ENCODE assay signal across 10 cellular contexts in genomic region chr1:72280714-72281113, GRCh38. TPM values are rescaled to one million over a fixed set of nuclear protein-coding genes. Genes with fewer than 3 reads are reported as not detected.
DNase-seq lines count a peak whose midpoint lies in the region; ATAC-seq and TF ChIP-seq lines count a peak whose summit lies in the region.
"Had no signal": no experiment of that assay in that cellular context is flagged by ENCODE, and none has a peak within 500 bp of the region (broad histone marks: within the 10 kb centered on the region; RNA-seq: fewer than 3 reads in every experiment).

No MANE protein-coding gene starts in this region.

- H3K27me3 ChIP-seq in CD4-positive, alpha-beta T cell (ENCODE audit: control insufficient read depth, insufficient read depth, low read length) = peaks cover 14% of the 10 kb centered on the region
- no peaks in the 10 kb centered on the region for H3K27me3 ChIP-seq in rectal smooth muscle tissue (ENCODE audit: control insufficient read depth, insufficient read depth, low read length)

- no peak for ATAC-seq in CD4-positive, alpha-beta T cell (ENCODE audit: poor library complexity)
- no peak for ATAC-seq in GM21381 (IDR thresholded peaks at IDR 0.05; ENCODE audit: unreplicated experiment)
- no peak for ATAC-seq in GM18519 (IDR thresholded peaks at IDR 0.05; ENCODE audit: low FRiP score, unreplicated experiment)
- ATAC-seq: K562 had no signal

- POLR2A ChIA-PET in CD4-positive, alpha-beta T cell (lab: Charles Lee) = no interaction called here

- H3K4me1 Mint-ChIP-seq in CD4-positive, alpha-beta T cell (ENCODE audit: low read depth) = peaks cover 16% of the 10 kb centered on the region
- H3K4me1 Mint-ChIP-seq in HFFc6 (ENCODE audit: low read depth) = peaks cover 35% of the 10 kb centered on the region

- no peaks in the 10 kb centered on the region for H3K9me3 ChIP-seq in CD4-positive, alpha-beta T cell (ENCODE audit: control insufficient read depth, low read length)

- peak overlapping the region; percentile 70 for H3K4me3 Mint-ChIP-seq in CD4-positive, alpha-beta T cell
- no peak overlapping the region for H3K4me3 Mint-ChIP-seq in HFFc6

- no peak overlapping the region for H3K9ac ChIP-seq in rectal smooth muscle tissue (ENCODE audit: low read length)

- intact Hi-C loops in CD4-positive, alpha-beta T cell (cut with DNase I, micrococcal nuclease) = loop anchor here in 1 of 2 experiments (5.0 kb wide), 1 partner anchor 82 kb away; no protein-coding TSS in a partner anchor

- H3K9me3 Mint-ChIP-seq in CD4-positive, alpha-beta T cell = no peaks in the 10 kb centered on the region
- no peaks in the 10 kb centered on the region for H3K9me3 Mint-ChIP-seq in HFFc6
- H3K9me3 Mint-ChIP-seq: stimulated activated memory B cell treated with anti-CD40 and anti-IgM and Interleukin-4, amounts not matched to agents 10 μg/mL and 1 μg/mL and 100 μg/mL, for 72 hours had no signal

- CTCF ChIA-PET in CD4-positive, alpha-beta T cell (lab: Charles Lee) = no interaction called here

- DNase-seq in CD4-positive, alpha-beta T cell = no peak
- DNase-seq in HFFc6 (no peak), dermis blood vessel endothelial cell (peak; percentile 7), NCI-H526 treated with DMSO at 0.1 percent for 48 hours (lab: John Stamatoyannopoulos, UW) (no peak)
- DNase-seq in stimulated activated CD4-positive, alpha-beta T cell treated with anti-CD3 and anti-CD28 coated beads, Interleukin-12 subunit alpha, Interleukin-12 subunit beta, amount 100 ng/mL, for 4 hours = no peak

- H3K4me1 ChIP-seq in rectal smooth muscle tissue (ENCODE audit: control insufficient read depth, insufficient read depth, low read length) = peaks cover 7% of the 10 kb centered on the region

- peak overlapping the region; percentile 84 for H3K4me3 ChIP-seq in rectal smooth muscle tissue (ENCODE audit: low read length)
- H3K4me3 ChIP-seq: K562 had no signal

- no peak overlapping the region for H3K27ac ChIP-seq in CD4-positive, alpha-beta T cell (ENCODE audit: low read depth, low read length)
- peak overlapping the region; percentile 61 for H3K27ac ChIP-seq in rectal smooth muscle tissue (ENCODE audit: low read depth, low read length)

- no peaks in the 10 kb centered on the region for H3K36me3 ChIP-seq in rectal smooth muscle tissue (ENCODE audit: control insufficient read depth, insufficient read depth, low read length)

- peaks cover 21% of the 10 kb centered on the region for H3K27me3 Mint-ChIP-seq in CD4-positive, alpha-beta T cell
- peaks cover 2% of the 10 kb centered on the region; the same call in 1 of the 2 replicates for H3K27me3 Mint-ChIP-seq in HFFc6 (ENCODE audit: insufficient read depth)
- H3K27me3 Mint-ChIP-seq: stimulated activated memory B cell treated with anti-CD40 and anti-IgM and Interleukin-4, amounts not matched to agents 10 μg/mL and 1 μg/mL and 100 μg/mL, for 72 hours had no signal

- no peak for TF ChIP-seq CTCF in CD4-positive, alpha-beta T cell (IDR thresholded peaks at IDR 0.05)
- peak; percentile 24; the same call in 1 of the 2 replicates for TF ChIP-seq CTCF in HFFc6 (IDR thresholded peaks at IDR 0.05)

- no peaks in the 10 kb centered on the region for H3K36me3 Mint-ChIP-seq in CD4-positive, alpha-beta T cell (ENCODE audit: low read depth)
- H3K36me3 Mint-ChIP-seq in HFFc6 (ENCODE audit: low read depth) = no peaks in the 10 kb centered on the region
- H3K36me3 Mint-ChIP-seq: stimulated activated memory B cell treated with anti-CD40 and anti-IgM and Interleukin-4, amounts not matched to agents 10 μg/mL and 1 μg/mL and 100 μg/mL, for 72 hours had no signal

- no peak overlapping the region for H3K27ac Mint-ChIP-seq in CD4-positive, alpha-beta T cell
- no peak overlapping the region for H3K27ac Mint-ChIP-seq in HFFc6
- H3K27ac Mint-ChIP-seq: stimulated activated memory B cell treated with anti-CD40 and anti-IgM and Interleukin-4, amounts not matched to agents 10 μg/mL and 1 μg/mL and 100 μg/mL, for 72 hours had no signal

RNA-seq across cellular contexts. Expression of gene NEGR1, which starts 1.6 kb away (rescaled TPM):
- under 1 TPM; 0.03 TPM for total RNA-seq in CD4-positive, alpha-beta T cell
- 10 to 100 TPM; 52.8 to 67.6 (median 64.6) TPM for total RNA-seq in HFFc6 (2021; fragmentation: NEBNext Ultra II Directional; extraction: Animal tissue kit (Norgen Biotek cat#: 25700))
- under 0.01 and 1.3 TPM in 2 replicates for total RNA-seq in dermis blood vessel endothelial cell
- total RNA-seq: K562 had no signal

Comparison
In these comparisons a context has a peak if more than half of its experiments do, and no peak if none do; other contexts are left out.
1. RNA of gene NEGR1, which starts 1.6 kb away (total RNA-seq): 52.8 to 67.6 TPM in HFFc6; 0.03 TPM in CD4-positive, alpha-beta T cell and under 0.01 to 1.3 TPM in dermis blood vessel endothelial cell; every median in the first group is over 10 times any median in the second.